ENCODE assay signal across 32 cellular contexts in the genomic region with DNA sequence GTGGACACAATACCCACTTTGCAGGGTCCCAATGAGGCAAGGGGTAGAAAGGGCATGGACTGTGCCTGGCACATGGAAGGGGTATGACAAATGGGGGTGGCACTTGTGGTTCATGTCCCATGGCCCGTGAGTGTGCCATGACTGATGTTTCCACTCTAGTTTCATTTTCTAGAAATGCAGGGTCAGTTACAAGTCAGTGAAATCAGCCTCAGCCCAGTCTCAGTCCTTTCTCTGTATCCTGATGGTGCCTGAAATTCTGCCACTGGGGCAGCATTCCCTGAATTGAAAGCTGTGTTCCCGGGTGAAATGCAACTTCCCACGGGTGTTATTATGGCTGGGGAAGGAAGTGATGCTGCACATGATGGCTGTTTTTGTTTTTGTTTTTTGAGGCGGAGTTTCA.
"Had no signal": no experiment of that assay in that cellular context is flagged by ENCODE, and none has a peak within 500 bp of the region (broad histone marks: within the 10 kb centered on the region; RNA-seq: fewer than 3 reads in every experiment).

No MANE protein-coding gene starts in this region.

- ATAC-seq: activated CD8-positive, alpha-beta T cell treated with anti-CD3 and anti-CD28 coated beads for 36 hours; Right ventricle myocardium inferior; SK-N-SH treated with all-trans-retinoic acid at 6 μM for 48 hours; T-cell had no signal

- H3K36me3 ChIP-seq: ascending aorta, cardiac muscle cell had no signal

- H3K27ac Mint-ChIP-seq: activated CD8-positive, alpha-beta T cell treated with anti-CD3 and anti-CD28 coated beads for 36 hours; activated naive CD4-positive, alpha-beta T cell treated with anti-CD3 and anti-CD28 coated beads, Interleukin-2, amount 50 U/mL, for 24 hours; activated naive CD8-positive, alpha-beta T cell treated with anti-CD3 and anti-CD28 coated beads, Interleukin-2, amount 10 ng/mL, durations not matched to agents 7 days and 5 days; activated T-helper 2 cell treated with anti-CD3 and anti-CD28 coated beads, Interferon-gamma antibody, Interleukin-2, Interleukin-4, amounts not matched to agents 10 μg/mL and 5 μg/mL and 100 μg/mL, durations not matched to agents 14 hours and 24 hours and 36 hours; T-cell had no signal

- H3K4me1 ChIP-seq: ascending aorta had no signal

- H3K4me3 ChIP-seq: ascending aorta, cardiac muscle cell, PC-9 had no signal

- H3K4me3 Mint-ChIP-seq: activated CD8-positive, alpha-beta T cell treated with anti-CD3 and anti-CD28 coated beads for 36 hours; activated naive CD4-positive, alpha-beta T cell treated with anti-CD3 and anti-CD28 coated beads, Interleukin-2, amount 50 U/mL, for 24 hours; activated naive CD8-positive, alpha-beta T cell treated with anti-CD3 and anti-CD28 coated beads, Interleukin-2, amount 10 ng/mL, durations not matched to agents 7 days and 5 days; central memory CD8-positive, alpha-beta T cell; T-cell had no signal

- H3K4me2 ChIP-seq: PC-9 had no signal

- H3K36me3 Mint-ChIP-seq: activated naive CD4-positive, alpha-beta T cell treated with anti-CD3 and anti-CD28 coated beads, Interleukin-2, amount 50 U/mL, for 24 hours; activated naive CD8-positive, alpha-beta T cell treated with anti-CD3 and anti-CD28 coated beads, Interleukin-2, amount 10 ng/mL, durations not matched to agents 7 days and 5 days; T-cell had no signal

- H3K27me3 ChIP-seq: ascending aorta had no signal

- H3K4me1 Mint-ChIP-seq: central memory CD8-positive, alpha-beta T cell had no signal

- H3K27ac ChIP-seq: ascending aorta, cardiac muscle cell, PC-9, RWPE1 had no signal

- H2AFZ ChIP-seq: PC-9 had no signal

- DNase-seq: activated CD4-positive, alpha-beta T cell treated with anti-CD3 and anti-CD28 coated beads for 1 hour; activated CD4-positive, alpha-beta T cell treated with anti-CD3 and anti-CD28 coated beads for 48 hours; activated CD4-positive, CD25-positive, alpha-beta regulatory T cell; activated CD8-positive, alpha-beta T cell treated with anti-CD3 and anti-CD28 coated beads for 36 hours; activated gamma-delta T cell; activated naive CD4-positive, alpha-beta T cell treated with Interleukin-2 at 50 U/mL for 16 hours; activated naive CD8-positive, alpha-beta T cell treated with anti-CD3 and anti-CD28 coated beads, Interleukin-2, amount 10 ng/mL, durations not matched to agents 7 days and 5 days; activated T-cell treated with anti-CD3 and anti-CD28 coated beads, Interleukin-2, amount 50 U/mL, for 1 hour; amygdala; NCI-H1048; NCI-H1105 treated with DMSO at 0.1 percent for 48 hours; NCI-H1436; NCI-H1694; NCI-H1930; NCI-H2081 treated with DMSO at 0.1 percent for 48 hours; NCI-H226; NCI-H446 treated with DMSO at 0.1 percent for 48 hours; NCI-H524; NCI-H82; PC-9; SIG-M5; T-cell; T-helper 2 cell; T-helper 9 cell had no signal

- H3K9me3 ChIP-seq: ascending aorta had no signal
